In genomic region chr21:40829791-40830190, GRCh38 we compare ENCODE assay signal across 40 cellular contexts. TPM values are rescaled to one million over a fixed set of nuclear protein-coding genes. Genes with fewer than 3 reads are reported as not detected.
"Had no signal": no experiment of that assay in that cellular context is flagged by ENCODE, and none has a peak within 500 bp of the region (broad histone marks: within the 10 kb centered on the region; RNA-seq: fewer than 3 reads in every experiment).

No MANE protein-coding gene starts in this region.

- FAIRE-seq: colon had no signal

- H3K9me3 Mint-ChIP-seq: activated naive CD4-positive, alpha-beta T cell treated with anti-CD3 and anti-CD28 coated beads for 36 hours; activated naive CD4-positive, alpha-beta T cell treated with anti-CD3 and anti-CD28 coated beads, Interleukin-2, amount 50 U/mL, for 24 hours; activated naive CD8-positive, alpha-beta T cell treated with anti-CD3 and anti-CD28 coated beads for 36 hours; activated naive CD8-positive, alpha-beta T cell treated with anti-CD3 and anti-CD28 coated beads, Interleukin-2, amount 10 ng/mL, durations not matched to agents 7 days and 5 days; activated naive CD8-positive, alpha-beta T cell treated with anti-CD3 and anti-CD28 coated beads, Interleukin-2, amount 50 U/mL, for 24 hours; activated T-cell treated with anti-CD3 and anti-CD28 coated beads, Interleukin-2, amount 50 U/mL, for 24 hours; activated T-helper 1 cell treated with anti-CD3 and anti-CD28 coated beads, Interleukin-12 subunit alpha, Interleukin-12 subunit beta, Interleukin-2, Interleukin-4 antibody, amounts not matched to agents 30 ng/mL and 10 ng/mL and 1 ng/mL, durations not matched to agents 14 hours and 24 hours and 36 hours had no signal

- H3K27me3 Mint-ChIP-seq: activated naive CD4-positive, alpha-beta T cell treated with anti-CD3 and anti-CD28 coated beads, Interleukin-2, amount 10 ng/mL, durations not matched to agents 7 days and 5 days; activated naive CD8-positive, alpha-beta T cell treated with anti-CD3 and anti-CD28 coated beads, Interleukin-2, amount 10 ng/mL, durations not matched to agents 7 days and 5 days; central memory CD8-positive, alpha-beta T cell had no signal

- H3K4me1 ChIP-seq: adrenal gland, ascending aorta, body of pancreas, breast epithelium had no signal

- ATAC-seq: activated T-cell treated with anti-CD3 and anti-CD28 coated beads, Interleukin-2, amount 50 U/mL, for 4 hours; activated T-helper 17 cell treated with anti-CD3 and anti-CD28 coated beads, Interleukin-2, amount 50 U/mL, for 72 hours; body of pancreas had no signal

- H3K27ac Mint-ChIP-seq: activated naive CD4-positive, alpha-beta T cell treated with anti-CD3 and anti-CD28 coated beads for 36 hours; activated naive CD4-positive, alpha-beta T cell treated with anti-CD3 and anti-CD28 coated beads, Interleukin-2, amount 10 ng/mL, durations not matched to agents 7 days and 5 days; activated naive CD4-positive, alpha-beta T cell treated with anti-CD3 and anti-CD28 coated beads, Interleukin-2, amount 50 U/mL, for 24 hours; activated naive CD4-positive, alpha-beta T cell treated with anti-CD3 and anti-CD28 coated beads, Interleukin-2, amount 50 U/mL, for 72 hours; activated naive CD8-positive, alpha-beta T cell; activated naive CD8-positive, alpha-beta T cell treated with anti-CD3 and anti-CD28 coated beads for 36 hours; activated naive CD8-positive, alpha-beta T cell treated with anti-CD3 and anti-CD28 coated beads, Interleukin-2, amount 10 ng/mL, durations not matched to agents 7 days and 5 days; activated T-cell treated with anti-CD3 and anti-CD28 coated beads, Interleukin-2, amount 50 U/mL, for 24 hours; activated T-cell treated with anti-CD3 and anti-CD28 coated beads, Interleukin-2, amount 50 U/mL, for 72 hours; activated T-helper 1 cell treated with anti-CD3 and anti-CD28 coated beads, Interleukin-12 subunit alpha, Interleukin-12 subunit beta, Interleukin-2, Interleukin-4 antibody, amounts not matched to agents 30 ng/mL and 10 ng/mL and 1 ng/mL, durations not matched to agents 14 hours and 24 hours and 36 hours; activated T-helper 17 cell treated with anti-CD3 and anti-CD28 coated beads, Interleukin-2, amount 50 U/mL, for 72 hours; activated T-helper 2 cell treated with anti-CD3 and anti-CD28 coated beads, Interferon-gamma antibody, Interleukin-2, Interleukin-4, amounts not matched to agents 10 μg/mL and 5 μg/mL and 100 μg/mL, durations not matched to agents 14 hours and 24 hours and 36 hours; brain had no signal

- H3K4me3 Mint-ChIP-seq: activated naive CD4-positive, alpha-beta T cell treated with anti-CD3 and anti-CD28 coated beads for 36 hours; activated naive CD4-positive, alpha-beta T cell treated with anti-CD3 and anti-CD28 coated beads, Interleukin-2, amount 10 ng/mL, durations not matched to agents 7 days and 5 days; activated naive CD4-positive, alpha-beta T cell treated with anti-CD3 and anti-CD28 coated beads, Interleukin-2, amount 50 U/mL, for 24 hours; activated naive CD8-positive, alpha-beta T cell; activated naive CD8-positive, alpha-beta T cell treated with anti-CD3 and anti-CD28 coated beads for 36 hours; activated naive CD8-positive, alpha-beta T cell treated with anti-CD3 and anti-CD28 coated beads, Interleukin-2, amount 10 ng/mL, durations not matched to agents 7 days and 5 days; activated naive CD8-positive, alpha-beta T cell treated with anti-CD3 and anti-CD28 coated beads, Interleukin-2, amount 50 U/mL, for 24 hours; activated T-cell treated with anti-CD3 and anti-CD28 coated beads, Interleukin-2, amount 50 U/mL, for 24 hours; activated T-cell treated with anti-CD3 and anti-CD28 coated beads, Interleukin-2, amount 50 U/mL, for 4 hours; activated T-cell treated with anti-CD3 and anti-CD28 coated beads, Interleukin-2, amount 50 U/mL, for 72 hours; activated T-helper 1 cell treated with anti-CD3 and anti-CD28 coated beads, Interleukin-12 subunit alpha, Interleukin-12 subunit beta, Interleukin-2, Interleukin-4 antibody, amounts not matched to agents 30 ng/mL and 10 ng/mL and 1 ng/mL, durations not matched to agents 14 hours and 24 hours and 36 hours; activated T-helper 17 cell treated with anti-CD3 and anti-CD28 coated beads, Interleukin-2, amount 50 U/mL, for 72 hours; brain; central memory CD8-positive, alpha-beta T cell had no signal

- H3K4me3 ChIP-seq: adrenal gland, ascending aorta, body of pancreas, breast epithelium, cardiac muscle cell had no signal

- H3K4me1 Mint-ChIP-seq: activated naive CD4-positive, alpha-beta T cell treated with anti-CD3 and anti-CD28 coated beads, Interleukin-2, amount 10 ng/mL, durations not matched to agents 7 days and 5 days; activated naive CD4-positive, alpha-beta T cell treated with anti-CD3 and anti-CD28 coated beads, Interleukin-2, amount 50 U/mL, for 24 hours; activated naive CD8-positive, alpha-beta T cell treated with anti-CD3 and anti-CD28 coated beads for 36 hours; activated naive CD8-positive, alpha-beta T cell treated with anti-CD3 and anti-CD28 coated beads, Interleukin-2, amount 50 U/mL, for 24 hours; activated T-helper 17 cell treated with anti-CD3 and anti-CD28 coated beads, Interleukin-2, amount 50 U/mL, for 72 hours; central memory CD8-positive, alpha-beta T cell had no signal

- H3K27ac ChIP-seq: adrenal gland, ascending aorta, body of pancreas, brain microvascular endothelial cell, breast epithelium, cardiac muscle cell had no signal

- H3K27me3 ChIP-seq: adrenal gland, ascending aorta, body of pancreas, brain microvascular endothelial cell, breast epithelium, cardiac muscle cell had no signal

- H3K36me3 ChIP-seq: adrenal gland, ascending aorta, brain microvascular endothelial cell, breast epithelium, cardiac muscle cell had no signal

- H3K36me3 Mint-ChIP-seq: activated naive CD4-positive, alpha-beta T cell treated with anti-CD3 and anti-CD28 coated beads, Interleukin-2, amount 10 ng/mL, durations not matched to agents 7 days and 5 days; activated naive CD4-positive, alpha-beta T cell treated with anti-CD3 and anti-CD28 coated beads, Interleukin-2, amount 50 U/mL, for 24 hours; activated naive CD4-positive, alpha-beta T cell treated with anti-CD3 and anti-CD28 coated beads, Interleukin-2, amount 50 U/mL, for 72 hours; activated naive CD8-positive, alpha-beta T cell; activated naive CD8-positive, alpha-beta T cell treated with anti-CD3 and anti-CD28 coated beads for 36 hours; activated naive CD8-positive, alpha-beta T cell treated with anti-CD3 and anti-CD28 coated beads, Interleukin-2, amount 10 ng/mL, durations not matched to agents 7 days and 5 days had no signal

- H3K9me3 ChIP-seq: adrenal gland, ascending aorta, body of pancreas, breast epithelium had no signal

- DNase-seq: activated effector memory CD4-positive, alpha-beta T cell treated with anti-CD3 and anti-CD28 coated beads, Interleukin-2, amount 50 U/mL, for 16 hours; activated effector memory CD4-positive, alpha-beta T cell treated with Interleukin-2 at 50 U/mL for 16 hours; activated gamma-delta T cell; activated gamma-delta T cell treated with Interleukin-2 at 50 U/mL for 16 hours; activated naive CD4-positive, alpha-beta T cell; activated naive CD4-positive, alpha-beta T cell treated with anti-CD3 and anti-CD28 coated beads for 36 hours; activated naive CD4-positive, alpha-beta T cell treated with anti-CD3 and anti-CD28 coated beads, Interleukin-2, amount 10 ng/mL, durations not matched to agents 7 days and 5 days; activated naive CD4-positive, alpha-beta T cell treated with anti-CD3 and anti-CD28 coated beads, Interleukin-2, amount 50 U/mL, for 16 hours; activated naive CD4-positive, alpha-beta T cell treated with Interleukin-2 at 50 U/mL for 16 hours; activated naive CD8-positive, alpha-beta T cell treated with anti-CD3 and anti-CD28 coated beads for 36 hours; activated naive CD8-positive, alpha-beta T cell treated with anti-CD3 and anti-CD28 coated beads, Interleukin-2, amount 10 ng/mL, durations not matched to agents 7 days and 5 days; activated naive CD8-positive, alpha-beta T cell treated with anti-CD3 and anti-CD28 coated beads, Interleukin-2, amount 50 U/mL, for 24 hours; activated T-cell treated with anti-CD3 and anti-CD28 coated beads, Interleukin-2, amount 50 U/mL, for 24 hours; activated T-cell treated with anti-CD3 and anti-CD28 coated beads, Interleukin-2, amount 50 U/mL, for 4 hours; activated T-cell treated with anti-CD3 and anti-CD28 coated beads, Interleukin-2, amount 50 U/mL, for 48 hours; activated T-cell treated with anti-CD3 and anti-CD28 coated beads, Interleukin-2, amount 50 U/mL, for 72 hours; adrenal gland; amniotic stem cell; amygdala; anterior cingulate cortex; aorta; body of pancreas; brain microvascular endothelial cell; caudate nucleus; central memory CD4-positive, alpha-beta T cell; cerebellar nuclear complex had no signal

RNA-seq across cellular contexts. Expression of gene DSCAM, which starts 17.2 kb away (rescaled TPM):
- total RNA-seq: activated naive CD4-positive, alpha-beta T cell treated with anti-CD3 and anti-CD28 coated beads for 36 hours; activated naive CD4-positive, alpha-beta T cell treated with anti-CD3 and anti-CD28 coated beads, Interleukin-2, amount 50 U/mL, for 72 hours; activated naive CD8-positive, alpha-beta T cell treated with anti-CD3 and anti-CD28 coated beads for 36 hours; activated naive CD8-positive, alpha-beta T cell treated with anti-CD3 and anti-CD28 coated beads, Interleukin-2, amount 10 ng/mL, durations not matched to agents 7 days and 5 days; activated T-cell treated with anti-CD3 and anti-CD28 coated beads, Interleukin-2, amount 50 U/mL, for 4 hours; activated T-cell treated with anti-CD3 and anti-CD28 coated beads, Interleukin-2, amount 50 U/mL, for 72 hours; activated T-helper 1 cell treated with anti-CD3 and anti-CD28 coated beads, Interleukin-12 subunit alpha, Interleukin-12 subunit beta, Interleukin-2, Interleukin-4 antibody, amounts not matched to agents 30 ng/mL and 10 ng/mL and 1 ng/mL, durations not matched to agents 14 hours and 24 hours and 36 hours; activated T-helper 17 cell treated with anti-CD3 and anti-CD28 coated beads, Interleukin-2, amount 50 U/mL, for 72 hours; activated T-helper 2 cell treated with anti-CD3 and anti-CD28 coated beads, Interferon-gamma antibody, Interleukin-2, Interleukin-4, amounts not matched to agents 10 μg/mL and 5 μg/mL and 100 μg/mL, durations not matched to agents 14 hours and 24 hours and 36 hours; aorta; ascending aorta; cardiac septum; chondrocyte had no signal
- polyA plus RNA-seq: aorta had no signal
